8 cellular contexts compared by ENCODE assay signal in genomic region chr4:183443609-183444148, GRCh38. TPM values are rescaled to one million over a fixed set of nuclear protein-coding genes. Genes with fewer than 3 reads are reported as not detected.
DNase-seq lines count a peak whose midpoint lies in the region; ATAC-seq and TF ChIP-seq lines count a peak whose summit lies in the region.

No MANE protein-coding gene starts in this region.

- no peak for TF ChIP-seq CTCF in CD14-positive monocyte (IDR thresholded peaks at IDR 0.05)
- peak; percentile 34; the same call in 1 of the 2 replicates for TF ChIP-seq CTCF in HEK293 (tag by site-specific recombination; IDR thresholded peaks at IDR 0.05)
- no peak for TF ChIP-seq CTCF in RWPE2 (IDR thresholded peaks at IDR 0.05; ENCODE audit: poor library complexity, severe bottlenecking)
- TF ChIP-seq CTCF in breast epithelium (IDR thresholded peaks at IDR 0.05), result peak in 1 of 3 donors; percentile 19
- TF ChIP-seq CTCF in right lobe of liver (IDR thresholded peaks at IDR 0.05), result no peak

- H3K27me3 ChIP-seq in RWPE2 (ENCODE audit: insufficient read depth, poor library complexity, severe bottlenecking) (no peaks in the 10 kb centered on the region), breast epithelium (no peaks in the 10 kb centered on the region), right lobe of liver (no peaks in the 10 kb centered on the region)

- 0 out of 2 replicates have a peak, but pooled peaks cover 4% of the 10 kb centered on the region for H3K4me1 ChIP-seq in HEK293 (ENCODE audit: control insufficient read depth, insufficient read depth, low read length)
- peaks cover 28% of the 10 kb centered on the region for H3K4me1 ChIP-seq in RWPE2 (ENCODE audit: insufficient read depth, poor library complexity, severe bottlenecking)
- peaks cover 0 to 19% of the 10 kb centered on the region in 2 donors for H3K4me1 ChIP-seq in breast epithelium
- H3K4me1 ChIP-seq in right lobe of liver, result peaks cover 0 to 33% (median 5%) of the 10 kb centered on the region in 4 donors

- ATAC-seq in RWPE2 (ENCODE audit: low read depth), result peak; percentile 26
- ATAC-seq in right lobe of liver, result peak; percentile 44 to 58 (median 53)

- 1% methylated on average over 7 of the region's 26 CpGs for WGBS in right lobe of liver (ENCODE audit: insufficient coverage, low coverage, low lambda C conversion rate, missing lambda C conversion rate)

- H3K4me1 Mint-ChIP-seq in CD14-positive monocyte, result peaks cover 35% of the 10 kb centered on the region

- peaks cover 25% of the 10 kb centered on the region in 2 donors for H3K36me3 Mint-ChIP-seq in CD14-positive monocyte

- CTCF ChIA-PET in HEK293 (lab: Yijun Ruan, JAX), result interaction anchor here (0.8 kb wide), 1 partner anchor 101 kb away, joined by 3 read pairs; no protein-coding TSS in a partner anchor

- H3K27ac ChIP-seq in HEK293 (ENCODE audit: extremely low read depth, low read depth, low read length) (peak overlapping the region; percentile 97), RWPE2 (ENCODE audit: poor library complexity, severe bottlenecking) (peak overlapping the region; percentile 87), breast epithelium (peak overlapping the region; percentile 98), right lobe of liver (peak overlapping the region; percentile 94 to 96 (median 95))

- H3K36me3 ChIP-seq in HEK293 (ENCODE audit: control insufficient read depth in 2 of 2, insufficient read depth in 1 of 2, low read length in 2 of 2), result peaks cover 3 to 30% of the 10 kb centered on the region in 2 experiments; a peak in 1 of 3 replicates
- H3K36me3 ChIP-seq in RWPE2 (ENCODE audit: low read depth), result peaks cover 33% of the 10 kb centered on the region
- H3K36me3 ChIP-seq in breast epithelium, result peaks cover 9% of the 10 kb centered on the region
- peaks cover 0 to 21% (median 17%) of the 10 kb centered on the region in 4 donors for H3K36me3 ChIP-seq in right lobe of liver

- DNase-seq in CD14-positive monocyte (ENCODE audit: low spot score), result peak; percentile 47
- no peak for DNase-seq in RWPE2 (ENCODE audit: low spot score)
- no peak for DNase-seq in breast epithelium (ENCODE audit: low spot score in 2 of 2)
- DNase-seq in right lobe of liver, result no peak
- peak; percentile 9 for DNase-seq in stimulated activated CD8-positive, alpha-beta memory T cell treated with anti-CD3 and anti-CD28 coated beads, Interleukin-12 subunit alpha, Interleukin-12 subunit beta, amount 100 ng/mL, for 1 hour (ENCODE audit: low read depth)
- DNase-seq in cortex of kidney (lab: John Stamatoyannopoulos, UW), result no peak
- DNase-seq in EL, result no peak

- intact Hi-C loops in CD14-positive monocyte (cut with micrococcal nuclease), result loop anchor here in 1 of 2 donors (5.0 kb wide), 1 partner anchor 46 kb away; no protein-coding TSS in a partner anchor
- intact Hi-C loops in breast epithelium (cut with DNase I; ENCODE audit: low total_unique reads), result no loop called here
- intact Hi-C loops in right lobe of liver (cut with DNase I), result no loop called here

- TF ChIP-seq POLR2A in breast epithelium (IDR thresholded peaks at IDR 0.05) (no peak), right lobe of liver (IDR thresholded peaks at IDR 0.05) (no peak)

- no peaks in the 10 kb centered on the region for H3K9me3 Mint-ChIP-seq in CD14-positive monocyte

- peak overlapping the region; percentile 94 for H3K4me3 ChIP-seq in HEK293 (ENCODE audit: low read depth, low read length)
- H3K4me3 ChIP-seq in RWPE2 (ENCODE audit: severe bottlenecking), result peak overlapping the region; percentile 76
- peak overlapping the region; percentile 89 to 96 (median 95) for H3K4me3 ChIP-seq in breast epithelium
- H3K4me3 ChIP-seq in right lobe of liver, result peak overlapping the region; percentile 88 to 98 (median 96)

- POLR2A ChIA-PET in HEK293 (lab: Yijun Ruan, JAX), result interaction anchor here (0.6 to 1.9 kb wide), 5 partner anchors 10 to 91 kb away, joined by 4 to 5 read pairs (median 4); partner anchors contain the start of gene ING2

- H3K27me3 Mint-ChIP-seq in CD14-positive monocyte (ENCODE audit: low read depth in 3 of 3), result peaks cover 0 to 8% (median 5%) of the 10 kb centered on the region in 3 donors

- H3K27ac Mint-ChIP-seq in CD14-positive monocyte, result peak overlapping the region; percentile 87 to 95 (median 95)

- H3K9me3 ChIP-seq in HEK293 (ENCODE audit: control insufficient read depth, insufficient read depth, low read depth, low read length) (no peaks in the 10 kb centered on the region), RWPE2 (ENCODE audit: severe bottlenecking) (no peaks in the 10 kb centered on the region), breast epithelium (no peaks in the 10 kb centered on the region), right lobe of liver (no peaks in the 10 kb centered on the region)

- H3K4me3 Mint-ChIP-seq in CD14-positive monocyte, result peak overlapping the region; percentile 89 to 95

TF ChIP-seq in HEK293, 187 proteins besides CTCF, POLR2A, EP300 and RAD21 (continues in another document):
- TF ChIP-seq ZNF548 (tag by site-specific recombination; IDR thresholded peaks at IDR 0.05) (no peak), ZNF24 (tag by site-specific recombination; IDR thresholded peaks at IDR 0.05) (no peak), ZNF239 (tag by site-specific recombination; IDR thresholded peaks at IDR 0.05) (no peak), ZNF354C (tag by site-specific recombination; IDR thresholded peaks at IDR 0.05; ENCODE audit: borderline replicate concordance, low read depth) (no peak), ZNF335 (tag by site-specific recombination; conservative IDR thresholded peaks at IDR 0.05) (peak; percentile 50), WT1 (tag by site-specific recombination; IDR thresholded peaks at IDR 0.05) (0 out of 2 replicates have a peak, but pooled peaks have one; percentile 12), ZNF501 (tag by site-specific recombination; IDR thresholded peaks at IDR 0.05) (peak; percentile 66; the same call in 1 of the 2 replicates), ZNF701 (tag by site-specific recombination; IDR thresholded peaks at IDR 0.05) (no peak), SP2 (tag by site-specific recombination; IDR thresholded peaks at IDR 0.05) (no peak), ELK4 (IDR thresholded peaks at IDR 0.05; ENCODE audit: borderline replicate concordance, low read depth, low read length) (no peak), ZBTB20 (tag by site-specific recombination; IDR thresholded peaks at IDR 0.05) (peak; percentile 35; the same call in 1 of the 2 replicates), ZFP37 (tag by site-specific recombination; IDR thresholded peaks at IDR 0.05) (0 out of 2 replicates have a peak, but pooled peaks have one; percentile 40), BCL11A (tag by site-specific recombination; IDR thresholded peaks at IDR 0.05; ENCODE audit: low read depth) (no peak)
- TF ChIP-seq, protein P1, sequence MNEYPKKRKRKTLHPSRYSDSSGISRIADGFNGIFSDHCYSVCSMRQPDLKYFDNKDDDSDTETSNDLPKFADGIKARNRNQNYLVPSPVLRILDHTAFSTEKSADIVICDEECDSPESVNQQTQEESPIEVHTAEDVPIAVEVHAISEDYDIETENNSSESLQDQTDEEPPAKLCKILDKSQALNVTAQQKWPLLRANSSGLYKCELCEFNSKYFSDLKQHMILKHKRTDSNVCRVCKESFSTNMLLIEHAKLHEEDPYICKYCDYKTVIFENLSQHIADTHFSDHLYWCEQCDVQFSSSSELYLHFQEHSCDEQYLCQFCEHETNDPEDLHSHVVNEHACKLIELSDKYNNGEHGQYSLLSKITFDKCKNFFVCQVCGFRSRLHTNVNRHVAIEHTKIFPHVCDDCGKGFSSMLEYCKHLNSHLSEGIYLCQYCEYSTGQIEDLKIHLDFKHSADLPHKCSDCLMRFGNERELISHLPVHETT (tag by site-specific recombination; IDR thresholded peaks at IDR 0.05), result no peak
- TF ChIP-seq, protein P2, sequence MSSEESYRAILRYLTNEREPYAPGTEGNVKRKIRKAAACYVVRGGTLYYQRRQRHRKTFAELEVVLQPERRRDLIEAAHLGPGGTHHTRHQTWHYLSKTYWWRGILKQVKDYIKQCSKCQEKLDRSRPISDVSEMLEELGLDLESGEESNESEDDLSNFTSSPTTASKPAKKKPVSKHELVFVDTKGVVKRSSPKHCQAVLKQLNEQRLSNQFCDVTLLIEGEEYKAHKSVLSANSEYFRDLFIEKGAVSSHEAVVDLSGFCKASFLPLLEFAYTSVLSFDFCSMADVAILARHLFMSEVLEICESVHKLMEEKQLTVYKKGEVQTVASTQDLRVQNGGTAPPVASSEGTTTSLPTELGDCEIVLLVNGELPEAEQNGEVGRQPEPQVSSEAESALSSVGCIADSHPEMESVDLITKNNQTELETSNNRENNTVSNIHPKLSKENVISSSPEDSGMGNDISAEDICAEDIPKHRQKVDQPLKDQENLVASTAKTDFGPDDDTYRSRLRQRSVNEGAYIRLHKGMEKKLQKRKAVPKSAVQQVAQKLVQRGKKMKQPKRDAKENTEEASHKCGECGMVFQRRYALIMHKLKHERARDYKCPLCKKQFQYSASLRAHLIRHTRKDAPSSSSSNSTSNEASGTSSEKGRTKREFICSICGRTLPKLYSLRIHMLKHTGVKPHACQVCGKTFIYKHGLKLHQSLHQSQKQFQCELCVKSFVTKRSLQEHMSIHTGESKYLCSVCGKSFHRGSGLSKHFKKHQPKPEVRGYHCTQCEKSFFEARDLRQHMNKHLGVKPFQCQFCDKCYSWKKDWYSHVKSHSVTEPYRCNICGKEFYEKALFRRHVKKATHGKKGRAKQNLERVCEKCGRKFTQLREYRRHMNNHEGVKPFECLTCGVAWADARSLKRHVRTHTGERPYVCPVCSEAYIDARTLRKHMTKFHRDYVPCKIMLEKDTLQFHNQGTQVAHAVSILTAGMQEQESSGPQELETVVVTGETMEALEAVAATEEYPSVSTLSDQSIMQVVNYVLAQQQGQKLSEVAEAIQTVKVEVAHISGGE (tag by site-specific recombination; conservative IDR thresholded peaks at IDR 0.05; ENCODE audit: low read depth), result no peak

RNA-seq across cellular contexts. Expression of gene CDKN2AIP, which starts 0.8 kb away (rescaled TPM):
- polyA plus RNA-seq in CD14-positive monocyte, result 1 to 10 TPM; 3.1 to 4.4 TPM
- total RNA-seq in breast epithelium, result 10 to 100 TPM; 22.2 to 37.3 (median 23.3) TPM
- total RNA-seq in right lobe of liver, result 10 to 100 TPM in 1 of 6 experiments, 1 to 10 TPM in 5; 5.6 to 10.6 (median 6.8) TPM

Comparison
In these comparisons a context has a peak if more than half of its experiments do, and no peak if none do; other contexts are left out.
1. DNase-seq: peak in CD14-positive monocyte (single experiment) and stimulated activated CD8-positive, alpha-beta memory T cell treated with anti-CD3 and anti-CD28 coated beads, Interleukin-12 subunit alpha, Interleukin-12 subunit beta, amount 100 ng/mL, for 1 hour (single experiment); none in RWPE2 (single experiment), breast epithelium (0 of 2), right lobe of liver (0 of 3), cortex of kidney (single experiment) and EL (single experiment).
2. Peak in every context shown above with its lines, with median percentiles within 50 percentile points of each other: H3K27ac ChIP-seq and H3K4me3 ChIP-seq.